Comparison of ENCODE assay signal across 21 cellular contexts in the genomic region with DNA sequence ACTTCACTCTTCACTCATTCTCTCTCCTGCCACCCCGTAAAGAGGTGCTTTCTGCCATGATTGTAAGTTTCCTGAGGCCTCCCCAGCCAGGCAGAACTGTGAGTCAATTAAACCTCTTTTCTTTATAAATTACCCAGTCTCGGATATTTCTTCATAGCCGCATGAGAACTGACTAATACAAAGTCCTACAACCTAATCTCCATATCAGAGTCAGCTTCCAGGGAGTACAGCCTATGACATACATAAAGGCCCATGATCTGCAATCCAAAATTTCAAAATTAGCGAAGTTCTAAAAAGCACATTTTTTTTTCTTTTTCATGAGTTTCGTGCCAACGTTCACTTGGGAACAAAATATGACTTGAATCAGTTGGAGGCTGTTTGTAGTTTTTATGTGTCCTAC.
DNase-seq lines count a peak whose midpoint lies in the region; TF ChIP-seq lines count a peak whose summit lies in the region.
"Had no signal": no experiment of that assay in that cellular context is flagged by ENCODE, and none has a peak within 500 bp of the region (broad histone marks: within the 10 kb centered on the region; RNA-seq: fewer than 3 reads in every experiment).

No MANE protein-coding gene starts in this region.

- BruUV-seq in Calu3 (replicated peaks; lab: Mats Ljungman, UMichigan), result no TSS peak

- no peaks in the 10 kb centered on the region for H3K27me3 ChIP-seq in SJSA1 (replicated peaks)
- H3K27me3 ChIP-seq: SJCRH30 had no signal

- no peak for TF ChIP-seq CTCF in Calu3 (IDR thresholded peaks at IDR 0.05; ENCODE audit: unreplicated experiment)
- no peak for TF ChIP-seq CTCF in choroid plexus epithelial cell (conservative IDR thresholded peaks at IDR 0.05; ENCODE audit: low read depth, low read length)
- no peak for TF ChIP-seq CTCF in nephron progenitor cell (IDR thresholded peaks at IDR 0.05)

- H3K4me3 Mint-ChIP-seq in Calu3 (ENCODE audit: low read depth, unreplicated experiment), result no peak overlapping the region
- no peak overlapping the region for H3K4me3 Mint-ChIP-seq in nephron progenitor cell
- H3K4me3 Mint-ChIP-seq: B cell, CD14-positive monocyte had no signal

- no peaks in the 10 kb centered on the region for H3K9me3 Mint-ChIP-seq in Calu3 (ENCODE audit: low read depth, unreplicated experiment)
- no peaks in the 10 kb centered on the region for H3K9me3 Mint-ChIP-seq in nephron progenitor cell

- H3K27ac Mint-ChIP-seq in Calu3 (ENCODE audit: unreplicated experiment) (peak overlapping the region; percentile 1), nephron progenitor cell (peak overlapping the region; percentile 16)
- H3K27ac Mint-ChIP-seq: B cell had no signal

- CTCF ChIA-PET in Calu3 (lab: Charles Lee), result no interaction called here

- 0 out of 2 replicates have a peak overlapping the region, but pooled peaks have one; percentile 17 for H3K27ac ChIP-seq in SJSA1
- H3K27ac ChIP-seq: SJCRH30 had no signal

- no peaks in the 10 kb centered on the region for H3K27me3 Mint-ChIP-seq in Calu3 (ENCODE audit: unreplicated experiment)
- H3K27me3 Mint-ChIP-seq in nephron progenitor cell (ENCODE audit: low read depth, poor library complexity), result peaks cover 3% of the 10 kb centered on the region
- H3K27me3 Mint-ChIP-seq: B cell had no signal

- H3K4me1 ChIP-seq in SJSA1 (replicated peaks), result peaks cover 46% of the 10 kb centered on the region
- H3K4me1 ChIP-seq: SJCRH30 had no signal

- peaks cover 15% of the 10 kb centered on the region for H3K36me3 Mint-ChIP-seq in Calu3 (ENCODE audit: insufficient read depth, unreplicated experiment)
- H3K36me3 Mint-ChIP-seq in nephron progenitor cell (ENCODE audit: low read depth), result no peaks in the 10 kb centered on the region

- intact Hi-C loops in Calu3 (cut with micrococcal nuclease; ENCODE audit: unreplicated experiment), result no loop called here

- no peaks in the 10 kb centered on the region for H3K9me3 ChIP-seq in SJSA1 (replicated peaks)
- H3K9me3 ChIP-seq: SJCRH30 had no signal

- H3K4me1 Mint-ChIP-seq in Calu3 (ENCODE audit: low read depth, unreplicated experiment) (peaks cover 25% of the 10 kb centered on the region), nephron progenitor cell (no peaks in the 10 kb centered on the region)
- H3K4me1 Mint-ChIP-seq: B cell had no signal

- H3K36me3 ChIP-seq in SJSA1, result no peaks in the 10 kb centered on the region
- H3K36me3 ChIP-seq: SJCRH30 had no signal

- DNase-seq in Calu3, result no peak
- no peak for DNase-seq in SJSA1 (ENCODE audit: low read depth in 1 of 2, low spot score in 2 of 2)
- peak; percentile 38 for DNase-seq in choroid plexus epithelial cell (ENCODE audit: low read depth)
- DNase-seq in nephron progenitor cell, result no peak
- DNase-seq in H4 (ENCODE audit: low spot score), result no peak
- DNase-seq in stimulated activated CD4-positive, alpha-beta T cell treated with anti-CD3 and anti-CD28 coated beads, Interleukin-12 subunit alpha, Interleukin-12 subunit beta, amount 100 ng/mL, for 4 hours, result no peak
- DNase-seq in NCI-H69 (lab: John Stamatoyannopoulos, UW), result no peak
- DNase-seq: DMS53; GDM1; H7; MM.1S; NCI-H1048; NCI-H1417 treated with DMSO at 0.1 percent for 48 hours; NCI-H1930; NCI-H510A; NCI-H774; NK-92 treated with Interleukin-12 subunit alpha and Interleukin-12 subunit beta, amount 100 ng/mL, for 24 hours; SJCRH30 had no signal

- H3K4me3 ChIP-seq in SJSA1 (no peak overlapping the region), choroid plexus epithelial cell (ENCODE audit: low read depth, low read length) (no peak overlapping the region)
- H3K4me3 ChIP-seq: K562, SJCRH30 had no signal
